1 cellular context compared by ENCODE assay signal in the genomic region with DNA sequence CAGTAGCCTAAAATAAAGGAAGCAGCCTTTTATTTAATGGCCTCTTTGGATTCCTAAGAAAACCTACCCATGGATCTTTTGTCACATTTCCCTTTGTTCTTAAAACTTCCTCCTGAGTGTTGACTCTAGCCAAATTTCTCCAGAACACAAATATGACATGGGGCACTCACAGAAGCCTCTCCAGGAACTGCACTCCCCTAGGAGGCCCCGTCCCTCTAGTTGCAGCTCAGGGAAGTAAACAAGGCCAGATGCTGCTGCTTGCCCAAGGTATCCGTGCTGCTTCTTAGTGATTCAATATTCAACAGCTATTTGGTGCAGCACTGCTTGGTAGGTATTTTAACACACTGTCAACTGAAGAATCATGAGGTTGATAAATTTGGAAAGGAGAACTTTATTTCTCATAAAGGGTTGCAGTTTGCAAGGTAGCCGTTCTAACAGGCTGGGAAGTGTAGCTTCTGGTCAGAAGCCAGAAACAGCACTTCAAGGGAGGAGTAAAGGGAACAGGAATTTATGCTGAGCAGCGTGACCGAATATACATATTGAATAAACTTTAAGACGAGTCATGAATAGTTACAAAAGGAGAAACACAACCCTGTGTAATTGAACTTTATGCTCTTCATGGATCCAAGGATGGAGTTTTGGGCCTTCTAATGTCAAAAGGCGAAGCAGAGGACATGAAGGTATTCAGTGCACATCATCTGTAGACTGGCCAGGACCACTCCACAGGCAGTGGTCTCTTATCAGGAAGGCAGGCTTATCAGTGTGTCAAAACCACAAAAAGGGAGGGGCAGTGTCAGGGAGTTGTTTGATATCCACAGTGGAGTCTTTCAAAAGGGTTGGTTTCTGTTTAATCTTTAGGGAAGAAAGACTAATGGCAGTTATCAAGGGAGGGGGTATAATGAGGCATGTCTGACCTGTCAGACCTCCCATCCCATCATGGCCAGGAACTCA.
TF ChIP-seq lines count a peak whose summit lies in the region.

No MANE protein-coding gene starts in this region.

TF ChIP-seq in K562, 482 proteins besides CTCF, POLR2A, EP300 and RAD21 (continued from another document):
- TF ChIP-seq, protein P1, sequence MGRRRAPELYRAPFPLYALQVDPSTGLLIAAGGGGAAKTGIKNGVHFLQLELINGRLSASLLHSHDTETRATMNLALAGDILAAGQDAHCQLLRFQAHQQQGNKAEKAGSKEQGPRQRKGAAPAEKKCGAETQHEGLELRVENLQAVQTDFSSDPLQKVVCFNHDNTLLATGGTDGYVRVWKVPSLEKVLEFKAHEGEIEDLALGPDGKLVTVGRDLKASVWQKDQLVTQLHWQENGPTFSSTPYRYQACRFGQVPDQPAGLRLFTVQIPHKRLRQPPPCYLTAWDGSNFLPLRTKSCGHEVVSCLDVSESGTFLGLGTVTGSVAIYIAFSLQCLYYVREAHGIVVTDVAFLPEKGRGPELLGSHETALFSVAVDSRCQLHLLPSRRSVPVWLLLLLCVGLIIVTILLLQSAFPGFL (CRISPR knock-in tag; IDR thresholded peaks at IDR 0.05) = no peak
- TF ChIP-seq CBX8 (IDR thresholded peaks at IDR 0.05; ENCODE audit: borderline replicate concordance, extremely low read depth, low read depth, low read length, poor library complexity, severe bottlenecking) (no peak), RFX7 (CRISPR knock-in tag; IDR thresholded peaks at IDR 0.05) (no peak), GTF2F1 (IDR thresholded peaks at IDR 0.05; ENCODE audit: low read depth, low read length) (no peak), ZNF436 (CRISPR knock-in tag; IDR thresholded peaks at IDR 0.05) (no peak), EP400 (IDR thresholded peaks at IDR 0.05) (no peak), SP2 (IDR thresholded peaks at IDR 0.05; ENCODE audit: extremely low read depth, low read depth, low read length, poor library complexity, severe bottlenecking) (no peak)
- TF ChIP-seq, protein P2, sequence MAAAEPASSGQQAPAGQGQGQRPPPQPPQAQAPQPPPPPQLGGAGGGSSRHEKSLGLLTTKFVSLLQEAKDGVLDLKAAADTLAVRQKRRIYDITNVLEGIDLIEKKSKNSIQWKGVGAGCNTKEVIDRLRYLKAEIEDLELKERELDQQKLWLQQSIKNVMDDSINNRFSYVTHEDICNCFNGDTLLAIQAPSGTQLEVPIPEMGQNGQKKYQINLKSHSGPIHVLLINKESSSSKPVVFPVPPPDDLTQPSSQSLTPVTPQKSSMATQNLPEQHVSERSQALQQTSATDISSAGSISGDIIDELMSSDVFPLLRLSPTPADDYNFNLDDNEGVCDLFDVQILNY (CRISPR knock-in tag; IDR thresholded peaks at IDR 0.05) = no peak
- TF ChIP-seq, protein P3, sequence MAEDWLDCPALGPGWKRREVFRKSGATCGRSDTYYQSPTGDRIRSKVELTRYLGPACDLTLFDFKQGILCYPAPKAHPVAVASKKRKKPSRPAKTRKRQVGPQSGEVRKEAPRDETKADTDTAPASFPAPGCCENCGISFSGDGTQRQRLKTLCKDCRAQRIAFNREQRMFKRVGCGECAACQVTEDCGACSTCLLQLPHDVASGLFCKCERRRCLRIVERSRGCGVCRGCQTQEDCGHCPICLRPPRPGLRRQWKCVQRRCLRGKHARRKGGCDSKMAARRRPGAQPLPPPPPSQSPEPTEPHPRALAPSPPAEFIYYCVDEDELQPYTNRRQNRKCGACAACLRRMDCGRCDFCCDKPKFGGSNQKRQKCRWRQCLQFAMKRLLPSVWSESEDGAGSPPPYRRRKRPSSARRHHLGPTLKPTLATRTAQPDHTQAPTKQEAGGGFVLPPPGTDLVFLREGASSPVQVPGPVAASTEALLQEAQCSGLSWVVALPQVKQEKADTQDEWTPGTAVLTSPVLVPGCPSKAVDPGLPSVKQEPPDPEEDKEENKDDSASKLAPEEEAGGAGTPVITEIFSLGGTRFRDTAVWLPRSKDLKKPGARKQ (CRISPR knock-in tag; IDR thresholded peaks at IDR 0.05) = no peak
